Comparison of ENCODE assay signal across 10 cellular contexts in genomic region chr4:77854431-77855111, GRCh38.
DNase-seq lines count a peak whose midpoint lies in the region; ATAC-seq lines count a peak whose summit lies in the region.
"Had no signal": no experiment of that assay in that cellular context is flagged by ENCODE, and none has a peak within 500 bp of the region (broad histone marks: within the 10 kb centered on the region; RNA-seq: fewer than 3 reads in every experiment).

No MANE protein-coding gene starts in this region.

- H3K27ac Mint-ChIP-seq in central memory CD8-positive, alpha-beta T cell (ENCODE audit: low read depth): peak overlapping the region; percentile 97

- peak overlapping the region; percentile 72 for H3K4me3 Mint-ChIP-seq in central memory CD8-positive, alpha-beta T cell

- H3K4me1 ChIP-seq in muscle layer of duodenum (ENCODE audit: control insufficient read depth in 1 of 2, insufficient read depth in 2 of 2, low read length in 2 of 2): no peaks in the 10 kb centered on the region

- H3K9me3 Mint-ChIP-seq in central memory CD8-positive, alpha-beta T cell: no peaks in the 10 kb centered on the region

- ATAC-seq in central memory CD8-positive, alpha-beta T cell (replicated peaks; ENCODE audit: extremely low read depth, poor library complexity, severe bottlenecking): peak; percentile 75
- ATAC-seq in GM19463 (IDR thresholded peaks at IDR 0.05; ENCODE audit: unreplicated experiment): no peak
- ATAC-seq in GM19467 (IDR thresholded peaks at IDR 0.05; ENCODE audit: unreplicated experiment): no peak
- ATAC-seq in HG03442 (IDR thresholded peaks at IDR 0.05; ENCODE audit: unreplicated experiment): no peak

- no peaks in the 10 kb centered on the region for H3K27me3 Mint-ChIP-seq in central memory CD8-positive, alpha-beta T cell

- DNase-seq in stimulated activated naive CD4-positive, alpha-beta T cell (lab: John Stamatoyannopoulos, UW): peak in 4 of 6 experiments; percentile 5 to 78 (median 74)
- no peak for DNase-seq in stimulated activated naive CD4-positive, alpha-beta T cell treated with Interleukin-2 at 50 U/mL for 16 hours (lab: John Stamatoyannopoulos, UW)
- no peak for DNase-seq in central memory CD8-positive, alpha-beta T cell (ENCODE audit: low spot score in 2 of 2)
- DNase-seq in hippocampal formation (lab: John Stamatoyannopoulos, UW): no peak
- DNase-seq: NCI-H2227 treated with DMSO at 0.1 percent for 48 hours had no signal

- H3K9me3 ChIP-seq in muscle layer of duodenum (ENCODE audit: control insufficient read depth in 1 of 2, low read length in 2 of 2): no peaks in the 10 kb centered on the region

- no peaks in the 10 kb centered on the region for H3K27me3 ChIP-seq in muscle layer of duodenum (ENCODE audit: low read depth, low read length)

- H3K36me3 Mint-ChIP-seq in central memory CD8-positive, alpha-beta T cell (ENCODE audit: insufficient read depth): peaks cover 18% of the 10 kb centered on the region

- H3K4me1 Mint-ChIP-seq in central memory CD8-positive, alpha-beta T cell: peaks cover 57% of the 10 kb centered on the region

- H3K36me3 ChIP-seq in muscle layer of duodenum (ENCODE audit: control insufficient read depth in 1 of 2, insufficient read depth in 2 of 2, low read length in 2 of 2): no peaks in the 10 kb centered on the region

- H3K27ac ChIP-seq in muscle layer of duodenum (ENCODE audit: low read length): peak overlapping the region; percentile 62

- H3K4me3 ChIP-seq in muscle layer of duodenum (ENCODE audit: low read depth in 1 of 2, low read length in 2 of 2): no peak overlapping the region
- H3K4me3 ChIP-seq: coronary artery had no signal

Comparison
In these comparisons a context has a peak if more than half of its experiments do, and no peak if none do; other contexts are left out.
1. DNase-seq: peak in stimulated activated naive CD4-positive, alpha-beta T cell (4 of 6); none in stimulated activated naive CD4-positive, alpha-beta T cell treated with Interleukin-2 at 50 U/mL for 16 hours (single experiment), central memory CD8-positive, alpha-beta T cell (0 of 2) and hippocampal formation (0 of 2).